Comparison of ENCODE assay signal across 35 cellular contexts in genomic region chr11:12998336-12998735, GRCh38. TPM values are rescaled to one million over a fixed set of nuclear protein-coding genes. Genes with fewer than 3 reads are reported as not detected.
"Had no signal": no experiment of that assay in that cellular context is flagged by ENCODE, and none has a peak within 500 bp of the region (broad histone marks: within the 10 kb centered on the region; RNA-seq: fewer than 3 reads in every experiment).

No MANE protein-coding gene starts in this region.

- H3K4me1 Mint-ChIP-seq: activated B cell treated with CpG ODN at 0.5 μM for 24 hours; activated CD8-positive, alpha-beta memory T cell treated with anti-CD3 and anti-CD28 coated beads, Interleukin-2, amount 10 ng/mL, durations not matched to agents 7 days and 5 days; activated naive CD4-positive, alpha-beta T cell treated with anti-CD3 and anti-CD28 coated beads, Interleukin-2, amount 10 ng/mL, durations not matched to agents 7 days and 5 days; activated naive CD8-positive, alpha-beta T cell treated with anti-CD3 and anti-CD28 coated beads, Interleukin-2, amount 50 U/mL, for 24 hours had no signal

- H3K9me3 Mint-ChIP-seq: activated naive CD4-positive, alpha-beta T cell treated with anti-CD3 and anti-CD28 coated beads, Interleukin-2, amount 10 ng/mL, durations not matched to agents 7 days and 5 days had no signal

- FAIRE-seq: bronchial epithelial cell, TTC549 had no signal

- DNase-seq: activated B cell treated with CpG ODN at 0.5 μM for 24 hours; activated CD4-positive, alpha-beta memory T cell treated with anti-CD3 and anti-CD28 coated beads, Interleukin-2, amount 10 ng/mL, durations not matched to agents 7 days and 5 days; activated CD4-positive, alpha-beta T cell treated with anti-CD3 and anti-CD28 coated beads for 1 hour; activated CD4-positive, alpha-beta T cell treated with anti-CD3 and anti-CD28 coated beads for 48 hours; activated CD8-positive, alpha-beta memory T cell treated with anti-CD3 and anti-CD28 coated beads for 24 hours; activated CD8-positive, alpha-beta memory T cell treated with anti-CD3 and anti-CD28 coated beads, Interleukin-2, amount 10 ng/mL, durations not matched to agents 7 days and 5 days; activated CD8-positive, alpha-beta memory T cell treated with anti-CD3 and anti-CD28 coated beads, Interleukin-2, amount 50 U/mL, for 48 hours; activated effector memory CD4-positive, alpha-beta T cell treated with Interleukin-2 at 50 U/mL for 16 hours; activated naive CD4-positive, alpha-beta T cell treated with anti-CD3 and anti-CD28 coated beads, Interleukin-2, amount 10 ng/mL, durations not matched to agents 7 days and 5 days; activated naive CD8-positive, alpha-beta T cell treated with anti-CD3 and anti-CD28 coated beads, Interleukin-2, amount 50 U/mL, for 24 hours; activated T-cell treated with anti-CD3 and anti-CD28 coated beads, Interleukin-2, amount 50 U/mL, for 48 hours; anterior cingulate cortex; caudate nucleus; cerebellar nuclear complex; KG1; MG63; NCI-H1092; NCI-H1436 treated with DMSO at 0.1 percent for 48 hours; NCI-H1694 treated with DMSO at 0.1 percent for 48 hours; NCI-H2029; NCI-H2107; NCI-H2171; NCI-H446 treated with DMSO at 0.1 percent for 48 hours; NCI-H524; NCI-H774; SHP77; SJCRH30 had no signal

- H3K4me3 Mint-ChIP-seq: activated B cell treated with CpG ODN at 0.5 μM for 24 hours; activated CD4-positive, alpha-beta memory T cell treated with anti-CD3 and anti-CD28 coated beads, Interleukin-2, amount 10 ng/mL, durations not matched to agents 7 days and 5 days; activated CD8-positive, alpha-beta memory T cell treated with anti-CD3 and anti-CD28 coated beads, Interleukin-2, amount 10 ng/mL, durations not matched to agents 7 days and 5 days; activated naive CD4-positive, alpha-beta T cell treated with anti-CD3 and anti-CD28 coated beads, Interleukin-2, amount 10 ng/mL, durations not matched to agents 7 days and 5 days; activated naive CD8-positive, alpha-beta T cell; activated naive CD8-positive, alpha-beta T cell treated with anti-CD3 and anti-CD28 coated beads, Interleukin-2, amount 50 U/mL, for 24 hours; brain had no signal

- H3K27ac Mint-ChIP-seq: activated B cell treated with CpG ODN at 0.5 μM for 24 hours; activated CD4-positive, alpha-beta memory T cell treated with anti-CD3 and anti-CD28 coated beads, Interleukin-2, amount 10 ng/mL, durations not matched to agents 7 days and 5 days; activated CD8-positive, alpha-beta memory T cell treated with anti-CD3 and anti-CD28 coated beads, Interleukin-2, amount 10 ng/mL, durations not matched to agents 7 days and 5 days; activated naive CD4-positive, alpha-beta T cell treated with anti-CD3 and anti-CD28 coated beads, Interleukin-2, amount 10 ng/mL, durations not matched to agents 7 days and 5 days; activated naive CD8-positive, alpha-beta T cell; activated naive CD8-positive, alpha-beta T cell treated with anti-CD3 and anti-CD28 coated beads, Interleukin-2, amount 50 U/mL, for 24 hours had no signal

- H3K27ac ChIP-seq: SJCRH30, SK-N-MC had no signal

- H3K36me3 ChIP-seq: MG63, SJCRH30 had no signal

- ATAC-seq: activated CD8-positive, alpha-beta memory T cell treated with anti-CD3 and anti-CD28 coated beads, Interleukin-2, amount 10 ng/mL, durations not matched to agents 7 days and 5 days; activated naive CD8-positive, alpha-beta T cell treated with anti-CD3 and anti-CD28 coated beads, Interleukin-2, amount 50 U/mL, for 24 hours; Panc1 had no signal

- H3K9me3 ChIP-seq: SJCRH30 had no signal

- H3K4me3 ChIP-seq: MG63, SJCRH30, SK-N-MC had no signal

- H3K36me3 Mint-ChIP-seq: activated CD8-positive, alpha-beta memory T cell treated with anti-CD3 and anti-CD28 coated beads, Interleukin-2, amount 10 ng/mL, durations not matched to agents 7 days and 5 days; activated naive CD4-positive, alpha-beta T cell treated with anti-CD3 and anti-CD28 coated beads, Interleukin-2, amount 10 ng/mL, durations not matched to agents 7 days and 5 days; activated naive CD8-positive, alpha-beta T cell; brain had no signal

- H3K27me3 ChIP-seq: SJCRH30 had no signal

RNA-seq across cellular contexts. Expression of gene RASSF10, which starts 10.8 kb away (rescaled TPM):
- total RNA-seq: activated B cell treated with CpG ODN at 0.5 μM for 24 hours; activated CD4-positive, alpha-beta memory T cell treated with anti-CD3 and anti-CD28 coated beads, Interleukin-2, amount 10 ng/mL, durations not matched to agents 7 days and 5 days; activated CD8-positive, alpha-beta memory T cell treated with anti-CD3 and anti-CD28 coated beads, Interleukin-2, amount 10 ng/mL, durations not matched to agents 7 days and 5 days; T-helper 1 cell treated with Interleukin-12 subunit alpha and Interleukin-12 subunit beta and Interleukin-4 antibody, amounts not matched to agents 30 ng/mL and 1 ng/mL, for 36 hours; T-helper 2 cell treated with Interferon-gamma antibody and Interleukin-4, amounts not matched to agents 100 ng/mL and 5 ng/mL, for 36 hours had no signal
